30 cellular contexts compared by ENCODE assay signal in genomic region chr9:121681404-121681803, GRCh38. TPM values are rescaled to one million over a fixed set of nuclear protein-coding genes. Genes with fewer than 3 reads are reported as not detected.
"Had no signal": no experiment of that assay in that cellular context is flagged by ENCODE, and none has a peak within 500 bp of the region (broad histone marks: within the 10 kb centered on the region; RNA-seq: fewer than 3 reads in every experiment).

No MANE protein-coding gene starts in this region.

- H3K4me1 Mint-ChIP-seq: activated CD4-positive, alpha-beta T cell treated with anti-CD3 and anti-CD28 coated beads for 36 hours; activated CD4-positive, alpha-beta T cell treated with anti-CD3 and anti-CD28 coated beads, Interleukin-2, amount 10 ng/mL, durations not matched to agents 24 days and 14 days; activated CD8-positive, alpha-beta memory T cell treated with anti-CD3 and anti-CD28 coated beads, Interleukin-2, amount 10 ng/mL, durations not matched to agents 7 days and 5 days; activated naive CD4-positive, alpha-beta T cell treated with anti-CD3 and anti-CD28 coated beads, Interleukin-2, amount 50 U/mL, for 24 hours; activated naive CD8-positive, alpha-beta T cell treated with anti-CD3 and anti-CD28 coated beads for 36 hours; activated naive CD8-positive, alpha-beta T cell treated with anti-CD3 and anti-CD28 coated beads, Interleukin-2, amount 50 U/mL, for 24 hours had no signal

- DNase-seq: activated CD4-positive, alpha-beta memory T cell treated with anti-CD3 and anti-CD28 coated beads for 36 hours; activated CD4-positive, alpha-beta T cell treated with anti-CD3 and anti-CD28 coated beads for 36 hours; activated CD4-positive, alpha-beta T cell treated with anti-CD3 and anti-CD28 coated beads, Interleukin-2, amount 10 ng/mL, durations not matched to agents 24 days and 14 days; activated CD4-positive, CD25-positive, alpha-beta regulatory T cell; activated CD4-positive, CD25-positive, alpha-beta regulatory T cell treated with anti-CD3 and anti-CD28 coated beads, Interleukin-2, amount 50 U/mL, for 72 hours; activated CD8-positive, alpha-beta memory T cell treated with anti-CD3 and anti-CD28 coated beads, Interleukin-2, amount 10 ng/mL, durations not matched to agents 7 days and 5 days; activated CD8-positive, alpha-beta memory T cell treated with anti-CD3 and anti-CD28 coated beads, Interleukin-2, amount 50 U/mL, for 4 hours; activated CD8-positive, alpha-beta T cell treated with anti-CD3 and anti-CD28 coated beads, Interleukin-2, amount 10 ng/mL, durations not matched to agents 7 days and 5 days; activated effector memory CD4-positive, alpha-beta T cell treated with anti-CD3 and anti-CD28 coated beads, Interleukin-2, amount 50 U/mL, for 16 hours; activated naive CD4-positive, alpha-beta T cell treated with anti-CD3 and anti-CD28 coated beads for 36 hours; activated naive CD8-positive, alpha-beta T cell treated with anti-CD3 and anti-CD28 coated beads for 36 hours; activated naive CD8-positive, alpha-beta T cell treated with anti-CD3 and anti-CD28 coated beads, Interleukin-2, amount 50 U/mL, for 24 hours; activated T-cell treated with anti-CD3 and anti-CD28 coated beads, Interleukin-2, amount 50 U/mL, for 1 hour; activated T-cell treated with anti-CD3 and anti-CD28 coated beads, Interleukin-2, amount 50 U/mL, for 48 hours; amygdala; body of pancreas; central memory CD4-positive, alpha-beta T cell; cerebellar nuclear complex; effector memory CD4-positive, alpha-beta T cell; endodermal cell; foreskin fibroblast; T-helper 2 cell had no signal

- H3K4me1 ChIP-seq: adrenal gland, body of pancreas had no signal

- H3K9me3 Mint-ChIP-seq: activated CD4-positive, alpha-beta memory T cell treated with anti-CD3 and anti-CD28 coated beads for 36 hours; activated CD4-positive, alpha-beta T cell treated with anti-CD3 and anti-CD28 coated beads, Interleukin-2, amount 10 ng/mL, durations not matched to agents 24 days and 14 days; activated naive CD4-positive, alpha-beta T cell treated with anti-CD3 and anti-CD28 coated beads for 36 hours; activated naive CD4-positive, alpha-beta T cell treated with anti-CD3 and anti-CD28 coated beads, Interleukin-2, amount 50 U/mL, for 24 hours; activated naive CD8-positive, alpha-beta T cell treated with anti-CD3 and anti-CD28 coated beads for 36 hours; activated naive CD8-positive, alpha-beta T cell treated with anti-CD3 and anti-CD28 coated beads, Interleukin-2, amount 50 U/mL, for 24 hours; activated T-helper 1 cell treated with anti-CD3 and anti-CD28 coated beads, Interleukin-12 subunit alpha, Interleukin-12 subunit beta, Interleukin-2, Interleukin-4 antibody, amounts not matched to agents 30 ng/mL and 10 ng/mL and 1 ng/mL, durations not matched to agents 14 hours and 24 hours and 36 hours; activated T-helper 2 cell treated with anti-CD3 and anti-CD28 coated beads, Interferon-gamma antibody, Interleukin-2, Interleukin-4, amounts not matched to agents 10 μg/mL and 5 μg/mL and 100 μg/mL, durations not matched to agents 14 hours and 24 hours and 36 hours; dendritic cell treated with granulocyte-macrophage colony-stimulating factor and Interleukin-4, amounts not matched to agents 40 ng/mL and 50 ng/mL, for 4 days; endodermal cell had no signal

- H3K27ac Mint-ChIP-seq: activated CD4-positive, alpha-beta memory T cell treated with anti-CD3 and anti-CD28 coated beads for 36 hours; activated CD4-positive, alpha-beta T cell treated with anti-CD3 and anti-CD28 coated beads for 36 hours; activated CD4-positive, alpha-beta T cell treated with anti-CD3 and anti-CD28 coated beads, Interleukin-2, amount 10 ng/mL, durations not matched to agents 24 days and 14 days; activated CD8-positive, alpha-beta memory T cell treated with anti-CD3 and anti-CD28 coated beads, Interleukin-2, amount 10 ng/mL, durations not matched to agents 7 days and 5 days; activated CD8-positive, alpha-beta T cell treated with anti-CD3 and anti-CD28 coated beads, Interleukin-2, amount 10 ng/mL, durations not matched to agents 7 days and 5 days; activated naive CD4-positive, alpha-beta T cell treated with anti-CD3 and anti-CD28 coated beads for 36 hours; activated naive CD4-positive, alpha-beta T cell treated with anti-CD3 and anti-CD28 coated beads, Interleukin-2, amount 50 U/mL, for 24 hours; activated naive CD8-positive, alpha-beta T cell treated with anti-CD3 and anti-CD28 coated beads for 36 hours; activated naive CD8-positive, alpha-beta T cell treated with anti-CD3 and anti-CD28 coated beads, Interleukin-2, amount 50 U/mL, for 24 hours; activated T-helper 1 cell treated with anti-CD3 and anti-CD28 coated beads, Interleukin-12 subunit alpha, Interleukin-12 subunit beta, Interleukin-2, Interleukin-4 antibody, amounts not matched to agents 30 ng/mL and 10 ng/mL and 1 ng/mL, durations not matched to agents 14 hours and 24 hours and 36 hours; activated T-helper 2 cell treated with anti-CD3 and anti-CD28 coated beads, Interferon-gamma antibody, Interleukin-2, Interleukin-4, amounts not matched to agents 10 μg/mL and 5 μg/mL and 100 μg/mL, durations not matched to agents 14 hours and 24 hours and 36 hours; dendritic cell treated with granulocyte-macrophage colony-stimulating factor and Interleukin-4, amounts not matched to agents 40 ng/mL and 50 ng/mL, for 4 days; endodermal cell had no signal

- H3K9me3 ChIP-seq: adrenal gland, body of pancreas had no signal

- H3K27ac ChIP-seq: adrenal gland, body of pancreas, coronary artery, dorsolateral prefrontal cortex had no signal

- H3K27me3 ChIP-seq: adrenal gland, body of pancreas, dorsolateral prefrontal cortex had no signal

- H3K4me3 ChIP-seq: adrenal gland, body of pancreas, coronary artery, dorsolateral prefrontal cortex had no signal

- H3K36me3 ChIP-seq: adrenal gland had no signal

- H3K36me3 Mint-ChIP-seq: activated CD4-positive, alpha-beta memory T cell treated with anti-CD3 and anti-CD28 coated beads for 36 hours; activated CD8-positive, alpha-beta memory T cell treated with anti-CD3 and anti-CD28 coated beads, Interleukin-2, amount 10 ng/mL, durations not matched to agents 7 days and 5 days; activated naive CD4-positive, alpha-beta T cell treated with anti-CD3 and anti-CD28 coated beads, Interleukin-2, amount 50 U/mL, for 24 hours; activated naive CD8-positive, alpha-beta T cell treated with anti-CD3 and anti-CD28 coated beads for 36 hours had no signal

- H3K4me3 Mint-ChIP-seq: activated CD4-positive, alpha-beta memory T cell treated with anti-CD3 and anti-CD28 coated beads for 36 hours; activated CD4-positive, alpha-beta T cell treated with anti-CD3 and anti-CD28 coated beads for 36 hours; activated CD4-positive, alpha-beta T cell treated with anti-CD3 and anti-CD28 coated beads, Interleukin-2, amount 10 ng/mL, durations not matched to agents 24 days and 14 days; activated CD8-positive, alpha-beta memory T cell treated with anti-CD3 and anti-CD28 coated beads, Interleukin-2, amount 10 ng/mL, durations not matched to agents 7 days and 5 days; activated CD8-positive, alpha-beta T cell treated with anti-CD3 and anti-CD28 coated beads, Interleukin-2, amount 10 ng/mL, durations not matched to agents 7 days and 5 days; activated naive CD4-positive, alpha-beta T cell treated with anti-CD3 and anti-CD28 coated beads for 36 hours; activated naive CD4-positive, alpha-beta T cell treated with anti-CD3 and anti-CD28 coated beads, Interleukin-2, amount 50 U/mL, for 24 hours; activated naive CD8-positive, alpha-beta T cell treated with anti-CD3 and anti-CD28 coated beads for 36 hours; activated naive CD8-positive, alpha-beta T cell treated with anti-CD3 and anti-CD28 coated beads, Interleukin-2, amount 50 U/mL, for 24 hours; activated T-helper 1 cell treated with anti-CD3 and anti-CD28 coated beads, Interleukin-12 subunit alpha, Interleukin-12 subunit beta, Interleukin-2, Interleukin-4 antibody, amounts not matched to agents 30 ng/mL and 10 ng/mL and 1 ng/mL, durations not matched to agents 14 hours and 24 hours and 36 hours; dendritic cell treated with granulocyte-macrophage colony-stimulating factor and Interleukin-4, amounts not matched to agents 40 ng/mL and 50 ng/mL, for 4 days; endodermal cell had no signal

- H3K27me3 Mint-ChIP-seq: activated naive CD4-positive, alpha-beta T cell treated with anti-CD3 and anti-CD28 coated beads, Interleukin-2, amount 50 U/mL, for 24 hours had no signal

- ATAC-seq: activated CD4-positive, alpha-beta T cell treated with anti-CD3 and anti-CD28 coated beads for 36 hours; activated CD8-positive, alpha-beta memory T cell treated with anti-CD3 and anti-CD28 coated beads, Interleukin-2, amount 10 ng/mL, durations not matched to agents 7 days and 5 days; activated CD8-positive, alpha-beta T cell treated with anti-CD3 and anti-CD28 coated beads, Interleukin-2, amount 10 ng/mL, durations not matched to agents 7 days and 5 days; activated naive CD8-positive, alpha-beta T cell treated with anti-CD3 and anti-CD28 coated beads, Interleukin-2, amount 50 U/mL, for 24 hours; body of pancreas; esophagus mucosa had no signal

RNA-seq across cellular contexts. Expression of gene DAB2IP, which starts 30.0 kb away (rescaled TPM):
- total RNA-seq: activated CD4-positive, alpha-beta memory T cell treated with anti-CD3 and anti-CD28 coated beads for 36 hours; activated CD4-positive, alpha-beta T cell treated with anti-CD3 and anti-CD28 coated beads, Interleukin-2, amount 10 ng/mL, durations not matched to agents 24 days and 14 days; activated T-helper 1 cell treated with anti-CD3 and anti-CD28 coated beads, Interleukin-12 subunit alpha, Interleukin-12 subunit beta, Interleukin-2, Interleukin-4 antibody, amounts not matched to agents 30 ng/mL and 10 ng/mL and 1 ng/mL, durations not matched to agents 14 hours and 24 hours and 36 hours; activated T-helper 2 cell treated with anti-CD3 and anti-CD28 coated beads, Interferon-gamma antibody, Interleukin-2, Interleukin-4, amounts not matched to agents 10 μg/mL and 5 μg/mL and 100 μg/mL, durations not matched to agents 14 hours and 24 hours and 36 hours had no signal
